Comparison of ENCODE assay signal across 3 cellular contexts in the genomic region with DNA sequence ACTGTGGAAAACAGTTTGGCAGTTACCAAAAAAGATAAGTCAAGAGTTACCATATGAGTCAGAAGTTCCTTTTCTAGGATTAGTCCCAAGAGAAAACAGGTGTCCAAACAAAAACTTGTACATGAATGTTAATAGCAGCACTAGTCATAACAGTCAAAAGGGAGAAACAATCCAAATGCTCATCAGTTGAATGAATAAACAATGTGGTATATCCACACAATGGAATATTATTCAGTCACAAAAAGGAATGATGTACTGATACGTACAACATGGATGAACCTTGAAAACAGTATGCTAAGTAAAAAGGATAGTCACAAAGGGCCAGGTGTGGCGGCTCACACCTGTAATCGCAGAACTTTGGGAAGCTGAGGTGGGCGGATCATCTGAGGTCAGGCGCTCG.
TF ChIP-seq lines count a peak whose summit lies in the region.

No MANE protein-coding gene starts in this region.

TF ChIP-seq in liver, 16 proteins besides CTCF, POLR2A, EP300 and RAD21:
- TF ChIP-seq FOXA2 (IDR thresholded peaks at IDR 0.05) (no peak), JUND (IDR thresholded peaks at IDR 0.05) (no peak), SP1 (IDR thresholded peaks at IDR 0.05) (no peak), RXRA (IDR thresholded peaks at IDR 0.05) (no peak)
- TF ChIP-seq, protein P1, sequence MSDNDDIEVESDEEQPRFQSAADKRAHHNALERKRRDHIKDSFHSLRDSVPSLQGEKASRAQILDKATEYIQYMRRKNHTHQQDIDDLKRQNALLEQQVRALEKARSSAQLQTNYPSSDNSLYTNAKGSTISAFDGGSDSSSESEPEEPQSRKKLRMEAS (IDR thresholded peaks at IDR 0.05): no peak
- TF ChIP-seq, protein P2, sequence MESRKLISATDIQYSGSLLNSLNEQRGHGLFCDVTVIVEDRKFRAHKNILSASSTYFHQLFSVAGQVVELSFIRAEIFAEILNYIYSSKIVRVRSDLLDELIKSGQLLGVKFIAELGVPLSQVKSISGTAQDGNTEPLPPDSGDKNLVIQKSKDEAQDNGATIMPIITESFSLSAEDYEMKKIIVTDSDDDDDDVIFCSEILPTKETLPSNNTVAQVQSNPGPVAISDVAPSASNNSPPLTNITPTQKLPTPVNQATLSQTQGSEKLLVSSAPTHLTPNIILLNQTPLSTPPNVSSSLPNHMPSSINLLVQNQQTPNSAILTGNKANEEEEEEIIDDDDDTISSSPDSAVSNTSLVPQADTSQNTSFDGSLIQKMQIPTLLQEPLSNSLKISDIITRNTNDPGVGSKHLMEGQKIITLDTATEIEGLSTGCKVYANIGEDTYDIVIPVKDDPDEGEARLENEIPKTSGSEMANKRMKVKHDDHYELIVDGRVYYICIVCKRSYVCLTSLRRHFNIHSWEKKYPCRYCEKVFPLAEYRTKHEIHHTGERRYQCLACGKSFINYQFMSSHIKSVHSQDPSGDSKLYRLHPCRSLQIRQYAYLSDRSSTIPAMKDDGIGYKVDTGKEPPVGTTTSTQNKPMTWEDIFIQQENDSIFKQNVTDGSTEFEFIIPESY (IDR thresholded peaks at IDR 0.05): no peak
TF ChIP-seq in liver: peak in this region for 0.

TF ChIP-seq in HepG2, 621 proteins besides CTCF, POLR2A, EP300 and RAD21:
- TF ChIP-seq ZNF746 (CRISPR knock-in tag; IDR thresholded peaks at IDR 0.05) (no peak), SRF (IDR thresholded peaks at IDR 0.05; ENCODE audit: low read depth, low read length) (no peak), RNF2 (conservative IDR thresholded peaks at IDR 0.05; ENCODE audit: low read depth) (no peak), HOXA9 (CRISPR knock-in tag; IDR thresholded peaks at IDR 0.05; ENCODE audit: borderline replicate concordance) (no peak), ZNF263 (CRISPR knock-in tag; IDR thresholded peaks at IDR 0.05) (no peak), ZNF234 (CRISPR knock-in tag; conservative IDR thresholded peaks at IDR 0.05) (no peak), U2AF2 (IDR thresholded peaks at IDR 0.05; ENCODE audit: low read depth, low read length) (no peak)
- TF ChIP-seq, protein P3, sequence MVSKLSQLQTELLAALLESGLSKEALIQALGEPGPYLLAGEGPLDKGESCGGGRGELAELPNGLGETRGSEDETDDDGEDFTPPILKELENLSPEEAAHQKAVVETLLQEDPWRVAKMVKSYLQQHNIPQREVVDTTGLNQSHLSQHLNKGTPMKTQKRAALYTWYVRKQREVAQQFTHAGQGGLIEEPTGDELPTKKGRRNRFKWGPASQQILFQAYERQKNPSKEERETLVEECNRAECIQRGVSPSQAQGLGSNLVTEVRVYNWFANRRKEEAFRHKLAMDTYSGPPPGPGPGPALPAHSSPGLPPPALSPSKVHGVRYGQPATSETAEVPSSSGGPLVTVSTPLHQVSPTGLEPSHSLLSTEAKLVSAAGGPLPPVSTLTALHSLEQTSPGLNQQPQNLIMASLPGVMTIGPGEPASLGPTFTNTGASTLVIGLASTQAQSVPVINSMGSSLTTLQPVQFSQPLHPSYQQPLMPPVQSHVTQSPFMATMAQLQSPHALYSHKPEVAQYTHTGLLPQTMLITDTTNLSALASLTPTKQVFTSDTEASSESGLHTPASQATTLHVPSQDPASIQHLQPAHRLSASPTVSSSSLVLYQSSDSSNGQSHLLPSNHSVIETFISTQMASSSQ (IDR thresholded peaks at IDR 0.05; ENCODE audit: low read depth): no peak
- TF ChIP-seq, protein P3 (CRISPR knock-in tag; IDR thresholded peaks at IDR 0.05; ENCODE audit: borderline replicate concordance): no peak
- TF ChIP-seq, protein P4, sequence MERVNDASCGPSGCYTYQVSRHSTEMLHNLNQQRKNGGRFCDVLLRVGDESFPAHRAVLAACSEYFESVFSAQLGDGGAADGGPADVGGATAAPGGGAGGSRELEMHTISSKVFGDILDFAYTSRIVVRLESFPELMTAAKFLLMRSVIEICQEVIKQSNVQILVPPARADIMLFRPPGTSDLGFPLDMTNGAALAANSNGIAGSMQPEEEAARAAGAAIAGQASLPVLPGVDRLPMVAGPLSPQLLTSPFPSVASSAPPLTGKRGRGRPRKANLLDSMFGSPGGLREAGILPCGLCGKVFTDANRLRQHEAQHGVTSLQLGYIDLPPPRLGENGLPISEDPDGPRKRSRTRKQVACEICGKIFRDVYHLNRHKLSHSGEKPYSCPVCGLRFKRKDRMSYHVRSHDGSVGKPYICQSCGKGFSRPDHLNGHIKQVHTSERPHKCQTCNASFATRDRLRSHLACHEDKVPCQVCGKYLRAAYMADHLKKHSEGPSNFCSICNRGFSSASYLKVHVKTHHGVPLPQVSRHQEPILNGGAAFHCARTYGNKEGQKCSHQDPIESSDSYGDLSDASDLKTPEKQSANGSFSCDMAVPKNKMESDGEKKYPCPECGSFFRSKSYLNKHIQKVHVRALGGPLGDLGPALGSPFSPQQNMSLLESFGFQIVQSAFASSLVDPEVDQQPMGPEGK (CRISPR knock-in tag; IDR thresholded peaks at IDR 0.05): no peak
- TF ChIP-seq, protein P5, sequence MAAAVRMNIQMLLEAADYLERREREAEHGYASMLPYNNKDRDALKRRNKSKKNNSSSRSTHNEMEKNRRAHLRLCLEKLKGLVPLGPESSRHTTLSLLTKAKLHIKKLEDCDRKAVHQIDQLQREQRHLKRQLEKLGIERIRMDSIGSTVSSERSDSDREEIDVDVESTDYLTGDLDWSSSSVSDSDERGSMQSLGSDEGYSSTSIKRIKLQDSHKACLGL (CRISPR knock-in tag; IDR thresholded peaks at IDR 0.05): no peak
- TF ChIP-seq, protein P6, sequence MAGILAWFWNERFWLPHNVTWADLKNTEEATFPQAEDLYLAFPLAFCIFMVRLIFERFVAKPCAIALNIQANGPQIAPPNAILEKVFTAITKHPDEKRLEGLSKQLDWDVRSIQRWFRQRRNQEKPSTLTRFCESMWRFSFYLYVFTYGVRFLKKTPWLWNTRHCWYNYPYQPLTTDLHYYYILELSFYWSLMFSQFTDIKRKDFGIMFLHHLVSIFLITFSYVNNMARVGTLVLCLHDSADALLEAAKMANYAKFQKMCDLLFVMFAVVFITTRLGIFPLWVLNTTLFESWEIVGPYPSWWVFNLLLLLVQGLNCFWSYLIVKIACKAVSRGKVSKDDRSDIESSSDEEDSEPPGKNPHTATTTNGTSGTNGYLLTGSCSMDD (CRISPR knock-in tag; IDR thresholded peaks at IDR 0.05): no peak

TF ChIP-seq in K562, 482 proteins besides CTCF, POLR2A, EP300 and RAD21:
- no peak for TF ChIP-seq HSF4 (CRISPR knock-in tag; IDR thresholded peaks at IDR 0.05; ENCODE audit: borderline replicate concordance)
- TF ChIP-seq ZNF143 (CRISPR knock-in tag; IDR thresholded peaks at IDR 0.05): no peak
- TF ChIP-seq ZNF146 (CRISPR knock-in tag; IDR thresholded peaks at IDR 0.05; ENCODE audit: unreplicated experiment): peak; percentile 29
- no peak for TF ChIP-seq ZNF133 (CRISPR knock-in tag; IDR thresholded peaks at IDR 0.05)
- no peak for TF ChIP-seq CBFA2T3 (IDR thresholded peaks at IDR 0.05)
- no peak for TF ChIP-seq ZNF3 (CRISPR knock-in tag; IDR thresholded peaks at IDR 0.05)
- TF ChIP-seq NFIX (CRISPR knock-in tag; IDR thresholded peaks at IDR 0.05; ENCODE audit: low read depth): no peak
- TF ChIP-seq RBBP5 (IDR thresholded peaks at IDR 0.05; ENCODE audit: borderline replicate concordance, insufficient read depth, low read length, poor library complexity, severe bottlenecking): no peak
TF ChIP-seq in K562: peak in this region for 1.
